Comparison of ENCODE assay signal across 8 cellular contexts in genomic region chr14:72892879-72893635, GRCh38. TPM values are rescaled to one million over a fixed set of nuclear protein-coding genes. Genes with fewer than 3 reads are reported as not detected.
DNase-seq lines count a peak whose midpoint lies in the region; ATAC-seq and TF ChIP-seq lines count a peak whose summit lies in the region.

No MANE protein-coding gene starts in this region.

- H3K9me3 ChIP-seq in HUES6 (ENCODE audit: control insufficient read depth, insufficient read depth, low read depth, low read length) (no peaks in the 10 kb centered on the region), fibroblast of lung (ENCODE audit: control insufficient read depth, insufficient read depth, low read depth, low read length) (no peaks in the 10 kb centered on the region), upper lobe of left lung (no peaks in the 10 kb centered on the region)

- H3K27ac ChIP-seq in HUES6 (ENCODE audit: low read depth, low read length), result no peak overlapping the region
- peak overlapping the region; percentile 48 for H3K27ac ChIP-seq in fibroblast of lung (ENCODE audit: insufficient read depth, low read length)
- H3K27ac ChIP-seq in upper lobe of left lung, result peak overlapping the region in 1 of 4 donors; percentile 37

- POLR2A ChIA-PET in naive thymus-derived CD8-positive, alpha-beta T cell (lab: Charles Lee), result interaction anchor here (1.3 kb wide), 1 partner anchor 374 kb away, joined by 5 read pairs; no protein-coding TSS in a partner anchor

- H3K4me1 Mint-ChIP-seq in naive thymus-derived CD8-positive, alpha-beta T cell, result peaks cover 14 to 29% (median 25%) of the 10 kb centered on the region in 4 donors

- H3K4me3 ChIP-seq in HUES6 (ENCODE audit: low read depth, low read length) (peak overlapping the region; percentile 78), fibroblast of lung (replicated peaks in 1 of 4; ENCODE audit: control extremely low read depth in 1 of 4, insufficient read depth in 1 of 4, low read depth in 3 of 4, low read length in 4 of 4) (peak overlapping the region; percentile 83 to 94 (median 87)), upper lobe of left lung (peak overlapping the region; percentile 64 to 97 (median 86))

- TF ChIP-seq EP300 in upper lobe of left lung (IDR thresholded peaks at IDR 0.05), result no peak

- peak; percentile 13 to 26 for ATAC-seq in naive thymus-derived CD8-positive, alpha-beta T cell
- ATAC-seq in upper lobe of left lung (ENCODE audit: low FRiP score in 2 of 2) (peak in 1 of 2 donors; percentile 56), HG03139 (IDR thresholded peaks at IDR 0.05; ENCODE audit: unreplicated experiment) (no peak)

- no peak for TF ChIP-seq CTCF in fibroblast of lung (conservative IDR thresholded peaks at IDR 0.05 in 1 of 2, IDR thresholded peaks at IDR 0.05 in 1 of 2; ENCODE audit: low read depth in 1 of 2, low read length in 2 of 2)
- no peak for TF ChIP-seq CTCF in upper lobe of left lung (IDR thresholded peaks at IDR 0.05)

- H2AFZ ChIP-seq in fibroblast of lung (ENCODE audit: low read length), result no peak overlapping the region

- peak overlapping the region; percentile 92 for H3K4me2 ChIP-seq in fibroblast of lung (ENCODE audit: extremely low read depth, insufficient read depth, low read length)

- 2% methylated on average over 22 to 55 of the region's 68 CpGs for WGBS in upper lobe of left lung, 2 donors

- H3K27ac Mint-ChIP-seq in naive thymus-derived CD8-positive, alpha-beta T cell, result peak overlapping the region in 6 of 10 donors; percentile 21 to 90 (median 86)

- peaks cover 87% of the 10 kb centered on the region for H3K27me3 ChIP-seq in HUES6 (ENCODE audit: control insufficient read depth, insufficient read depth, low read length)
- no peaks in the 10 kb centered on the region for H3K27me3 ChIP-seq in fibroblast of lung (ENCODE audit: control insufficient read depth, insufficient read depth, low read length)
- H3K27me3 ChIP-seq in upper lobe of left lung, result peaks cover 0 to 16% (median 7%) of the 10 kb centered on the region in 4 donors

- peak overlapping the region; percentile 81 to 97 (median 94) for H3K4me3 Mint-ChIP-seq in naive thymus-derived CD8-positive, alpha-beta T cell

- peaks cover 16 to 46% (median 36%) of the 10 kb centered on the region in 5 donors for H3K27me3 Mint-ChIP-seq in naive thymus-derived CD8-positive, alpha-beta T cell

- TF ChIP-seq POLR2A in upper lobe of left lung (IDR thresholded peaks at IDR 0.05), result no peak

- H3K36me3 ChIP-seq in HUES6 (ENCODE audit: control insufficient read depth, insufficient read depth, low read length) (no peaks in the 10 kb centered on the region), fibroblast of lung (ENCODE audit: control insufficient read depth, insufficient read depth, low read length) (no peaks in the 10 kb centered on the region), upper lobe of left lung (no peaks in the 10 kb centered on the region)

- peaks cover 55% of the 10 kb centered on the region for H3K79me2 ChIP-seq in fibroblast of lung (ENCODE audit: control insufficient read depth, insufficient read depth, low read length)

- no peak overlapping the region for H3K9ac ChIP-seq in HUES6 (ENCODE audit: low read length)
- peak overlapping the region; percentile 57 for H3K9ac ChIP-seq in fibroblast of lung (ENCODE audit: insufficient read depth, low read length)

- no peaks in the 10 kb centered on the region for H3K9me3 Mint-ChIP-seq in naive thymus-derived CD8-positive, alpha-beta T cell

- no peaks in the 10 kb centered on the region for H3K36me3 Mint-ChIP-seq in naive thymus-derived CD8-positive, alpha-beta T cell

- peaks cover 32% of the 10 kb centered on the region for H3K4me1 ChIP-seq in HUES6 (ENCODE audit: control insufficient read depth, insufficient read depth, low read length)
- H3K4me1 ChIP-seq in fibroblast of lung (ENCODE audit: control insufficient read depth, extremely low read depth, insufficient read depth, low read length), result peaks cover 15% of the 10 kb centered on the region
- peaks cover 19 to 33% (median 26%) of the 10 kb centered on the region in 4 donors for H3K4me1 ChIP-seq in upper lobe of left lung

- no peaks in the 10 kb centered on the region for H4K20me1 ChIP-seq in fibroblast of lung (ENCODE audit: control insufficient read depth, extremely low read depth, insufficient read depth, low read length)

- DNase-seq in activated gamma-delta T cell treated with Interleukin-2 at 50 U/mL for 16 hours (peak; percentile 29), activated gamma-delta T cell (lab: John Stamatoyannopoulos, UW) (no peak), fibroblast of lung (ENCODE audit: low read depth in 2 of 2) (peak in 1 of 2 donors; percentile 33), upper lobe of left lung (peak in 1 of 2 donors; percentile 85)
- peak; percentile 66 for DNase-seq in activated CD8-positive, alpha-beta memory T cell treated with anti-CD3 and anti-CD28 coated beads, Interleukin-2, amount 50 U/mL, for 48 hours
- peak in 7 of 10 donors; percentile 8 to 39 (median 30) for DNase-seq in naive thymus-derived CD8-positive, alpha-beta T cell

RNA-seq across cellular contexts. Expression of gene DPF3, which starts 0.8 kb away (rescaled TPM):
- total RNA-seq in fibroblast of lung, result 3.6 and 13.7 TPM in 2 replicates
- polyA plus RNA-seq in fibroblast of lung, result 7.6 and 11.1 TPM in 2 replicates
- polyA plus RNA-seq in fibroblast of lung (2012), result 8.0 and 8.6 TPM in 2 replicates
- 12.0 and 26.5 TPM in 2 replicates for polyA minus RNA-seq in fibroblast of lung (ENCODE audit: low replicate concordance)
- total RNA-seq in naive thymus-derived CD8-positive, alpha-beta T cell, result under 1 TPM; 0.55 to 0.58 TPM
- polyA plus RNA-seq in naive thymus-derived CD8-positive, alpha-beta T cell, result under 1 TPM; 0.35 to 0.52 (median 0.38) TPM
- total RNA-seq in upper lobe of left lung, result 1 to 10 TPM in 3 of 6 donors, under 1 TPM in 3; 0.30 to 1.3 (median 1.0) TPM

RNA-seq across cellular contexts. Expression of gene DCAF4, which starts 33.2 kb away (rescaled TPM):
- total RNA-seq in fibroblast of lung (4.9 and 10.2 TPM in 2 replicates), upper lobe of left lung (10 to 100 TPM; 15.4 to 46.1 (median 19.0) TPM)
- polyA plus RNA-seq in fibroblast of lung, result 20.0 and 20.7 TPM in 2 replicates
- 10.9 and 11.3 TPM in 2 replicates for polyA plus RNA-seq in fibroblast of lung (2012)
- polyA minus RNA-seq in fibroblast of lung (ENCODE audit: low replicate concordance), result 11.0 and 27.8 TPM in 2 replicates
- 10 to 100 TPM; 32.4 to 32.8 TPM for total RNA-seq in naive thymus-derived CD8-positive, alpha-beta T cell
- 10 to 100 TPM in 1 of 3 donors, 1 to 10 TPM in 2; 7.9 to 11.1 (median 9.0) TPM for polyA plus RNA-seq in naive thymus-derived CD8-positive, alpha-beta T cell
